8 cellular contexts compared by ENCODE assay signal in the genomic region with DNA sequence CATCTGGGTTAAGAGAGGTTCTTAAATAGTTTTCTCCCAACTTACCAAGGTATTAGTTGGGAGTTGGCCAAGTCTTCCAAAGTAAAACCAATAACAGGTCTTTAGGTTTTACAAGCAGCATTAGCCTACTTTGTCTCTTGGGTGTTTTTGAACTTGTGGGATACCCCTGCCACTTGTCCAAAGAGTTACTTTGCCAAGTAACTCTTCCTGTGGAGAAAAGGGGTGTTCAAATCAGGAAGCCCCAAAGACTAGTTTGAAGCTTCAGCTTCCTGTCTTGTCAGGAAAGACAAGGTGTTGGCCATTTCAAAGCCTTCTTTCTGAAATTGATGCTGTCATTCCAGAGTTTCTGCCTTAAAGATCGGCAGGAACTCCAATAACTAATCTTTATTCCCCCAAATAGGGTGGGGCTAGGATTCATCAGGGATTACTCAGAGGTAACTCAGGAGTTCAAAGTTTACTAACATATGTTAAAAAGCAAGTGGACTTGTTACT. TPM values are rescaled to one million over a fixed set of nuclear protein-coding genes. Genes with fewer than 3 reads are reported as not detected.
DNase-seq lines count a peak whose midpoint lies in the region; ATAC-seq and TF ChIP-seq lines count a peak whose summit lies in the region.

No MANE protein-coding gene starts in this region.

- H3K9ac ChIP-seq in rectal smooth muscle tissue (ENCODE audit: low read length), result no peak overlapping the region

- H3K27me3 ChIP-seq in rectal smooth muscle tissue (ENCODE audit: control insufficient read depth, insufficient read depth, low read length), result no peaks in the 10 kb centered on the region

- intact Hi-C loops in activated CD4-positive, alpha-beta T cell treated with anti-CD3 and anti-CD28 coated beads for 36 hours (cut with DNase I, micrococcal nuclease), result loop anchor here (5.0 kb wide), 2 partner anchors 37 to 97 kb away; no protein-coding TSS in a partner anchor

- H3K36me3 ChIP-seq in rectal smooth muscle tissue (ENCODE audit: control insufficient read depth, insufficient read depth, low read length), result no peaks in the 10 kb centered on the region

- H3K9me3 Mint-ChIP-seq in activated CD4-positive, alpha-beta T cell treated with anti-CD3 and anti-CD28 coated beads for 36 hours (ENCODE audit: low read depth), result no peaks in the 10 kb centered on the region

- no peak for DNase-seq in activated CD4-positive, alpha-beta T cell treated with anti-CD3 and anti-CD28 coated beads for 36 hours
- DNase-seq in activated CD4-positive, alpha-beta T cell treated with anti-CD3 and anti-CD28 coated beads for 1 hour, result no peak
- peak; percentile 21 for DNase-seq in fibroblast of peridontal ligament (ENCODE audit: extremely low read depth)
- no peak for DNase-seq in 8988T
- no peak for DNase-seq in SKM-1 treated with dmso at 0.1 percent for 144 hours (lab: John Stamatoyannopoulos, UW; ENCODE audit: unreplicated experiment)

- CTCF ChIA-PET in activated CD4-positive, alpha-beta T cell treated with anti-CD3 and anti-CD28 coated beads for 36 hours (lab: Charles Lee), result interaction anchor here (0.7 kb wide), 1 partner anchor 50 kb away, joined by 4 read pairs; no protein-coding TSS in a partner anchor

- peak overlapping the region; percentile 89 for H3K4me3 Mint-ChIP-seq in activated CD4-positive, alpha-beta T cell treated with anti-CD3 and anti-CD28 coated beads for 36 hours

- POLR2A ChIA-PET in activated CD4-positive, alpha-beta T cell treated with anti-CD3 and anti-CD28 coated beads for 36 hours (lab: Charles Lee), result interaction anchor here (1.0 kb wide), 1 partner anchor 11 kb away, joined by 4 read pairs; no protein-coding TSS in a partner anchor

- peak overlapping the region; percentile 82 for H3K4me3 ChIP-seq in rectal smooth muscle tissue (ENCODE audit: low read length)

- H3K27ac ChIP-seq in rectal smooth muscle tissue (ENCODE audit: low read depth, low read length), result no peak overlapping the region

- no peaks in the 10 kb centered on the region for H3K27me3 Mint-ChIP-seq in activated CD4-positive, alpha-beta T cell treated with anti-CD3 and anti-CD28 coated beads for 36 hours

- H3K4me1 Mint-ChIP-seq in activated CD4-positive, alpha-beta T cell treated with anti-CD3 and anti-CD28 coated beads for 36 hours, result peaks cover 71% of the 10 kb centered on the region

- H3K36me3 Mint-ChIP-seq in activated CD4-positive, alpha-beta T cell treated with anti-CD3 and anti-CD28 coated beads for 36 hours (ENCODE audit: low read depth), result peaks cover 28% of the 10 kb centered on the region

- H3K4me1 ChIP-seq in rectal smooth muscle tissue (ENCODE audit: control insufficient read depth, insufficient read depth, low read length), result peaks cover 11% of the 10 kb centered on the region

- ATAC-seq in activated CD4-positive, alpha-beta T cell treated with anti-CD3 and anti-CD28 coated beads for 36 hours, result no peak
- ATAC-seq in SK-N-SH treated with all-trans-retinoic acid at 6 μM for 48 hours (0 out of 3 replicates have a peak, but pooled peaks have one; percentile 5), HG02678 (IDR thresholded peaks at IDR 0.05; ENCODE audit: unreplicated experiment) (no peak)

- H3K27ac Mint-ChIP-seq in activated CD4-positive, alpha-beta T cell treated with anti-CD3 and anti-CD28 coated beads for 36 hours, result peak overlapping the region; percentile 83

TF ChIP-seq in SK-N-SH treated with all-trans-retinoic acid at 6 μM for 48 hours, 23 proteins besides CTCF, POLR2A, EP300 and RAD21:
- TF ChIP-seq, protein P1, sequence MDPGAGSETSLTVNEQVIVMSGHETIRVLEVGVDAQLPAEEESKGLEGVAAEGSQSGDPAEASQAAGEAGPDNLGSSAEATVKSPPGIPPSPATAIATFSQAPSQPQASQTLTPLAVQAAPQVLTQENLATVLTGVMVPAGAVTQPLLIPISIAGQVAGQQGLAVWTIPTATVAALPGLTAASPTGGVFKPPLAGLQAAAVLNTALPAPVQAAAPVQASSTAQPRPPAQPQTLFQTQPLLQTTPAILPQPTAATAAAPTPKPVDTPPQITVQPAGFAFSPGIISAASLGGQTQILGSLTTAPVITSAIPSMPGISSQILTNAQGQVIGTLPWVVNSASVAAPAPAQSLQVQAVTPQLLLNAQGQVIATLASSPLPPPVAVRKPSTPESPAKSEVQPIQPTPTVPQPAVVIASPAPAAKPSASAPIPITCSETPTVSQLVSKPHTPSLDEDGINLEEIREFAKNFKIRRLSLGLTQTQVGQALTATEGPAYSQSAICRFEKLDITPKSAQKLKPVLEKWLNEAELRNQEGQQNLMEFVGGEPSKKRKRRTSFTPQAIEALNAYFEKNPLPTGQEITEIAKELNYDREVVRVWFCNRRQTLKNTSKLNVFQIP (CRISPR knock-in tag; IDR thresholded peaks at IDR 0.05; ENCODE audit: borderline replicate concordance, low read depth), result no peak
- TF ChIP-seq, protein P2, sequence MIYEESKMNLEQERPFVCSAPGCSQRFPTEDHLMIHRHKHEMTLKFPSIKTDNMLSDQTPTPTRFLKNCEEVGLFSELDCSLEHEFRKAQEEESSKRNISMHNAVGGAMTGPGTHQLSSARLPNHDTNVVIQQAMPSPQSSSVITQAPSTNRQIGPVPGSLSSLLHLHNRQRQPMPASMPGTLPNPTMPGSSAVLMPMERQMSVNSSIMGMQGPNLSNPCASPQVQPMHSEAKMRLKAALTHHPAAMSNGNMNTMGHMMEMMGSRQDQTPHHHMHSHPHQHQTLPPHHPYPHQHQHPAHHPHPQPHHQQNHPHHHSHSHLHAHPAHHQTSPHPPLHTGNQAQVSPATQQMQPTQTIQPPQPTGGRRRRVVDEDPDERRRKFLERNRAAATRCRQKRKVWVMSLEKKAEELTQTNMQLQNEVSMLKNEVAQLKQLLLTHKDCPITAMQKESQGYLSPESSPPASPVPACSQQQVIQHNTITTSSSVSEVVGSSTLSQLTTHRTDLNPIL (CRISPR knock-in tag; IDR thresholded peaks at IDR 0.05; ENCODE audit: low read depth), result no peak
- no peak for TF ChIP-seq CSDC2 (CRISPR knock-in tag; IDR thresholded peaks at IDR 0.05)

RNA-seq across cellular contexts. Expression of gene RAB22A, which starts 0.8 kb away (rescaled TPM):
- total RNA-seq in activated CD4-positive, alpha-beta T cell treated with anti-CD3 and anti-CD28 coated beads for 36 hours, result 1 to 10 TPM; 9.3 TPM
